In the genomic region with DNA sequence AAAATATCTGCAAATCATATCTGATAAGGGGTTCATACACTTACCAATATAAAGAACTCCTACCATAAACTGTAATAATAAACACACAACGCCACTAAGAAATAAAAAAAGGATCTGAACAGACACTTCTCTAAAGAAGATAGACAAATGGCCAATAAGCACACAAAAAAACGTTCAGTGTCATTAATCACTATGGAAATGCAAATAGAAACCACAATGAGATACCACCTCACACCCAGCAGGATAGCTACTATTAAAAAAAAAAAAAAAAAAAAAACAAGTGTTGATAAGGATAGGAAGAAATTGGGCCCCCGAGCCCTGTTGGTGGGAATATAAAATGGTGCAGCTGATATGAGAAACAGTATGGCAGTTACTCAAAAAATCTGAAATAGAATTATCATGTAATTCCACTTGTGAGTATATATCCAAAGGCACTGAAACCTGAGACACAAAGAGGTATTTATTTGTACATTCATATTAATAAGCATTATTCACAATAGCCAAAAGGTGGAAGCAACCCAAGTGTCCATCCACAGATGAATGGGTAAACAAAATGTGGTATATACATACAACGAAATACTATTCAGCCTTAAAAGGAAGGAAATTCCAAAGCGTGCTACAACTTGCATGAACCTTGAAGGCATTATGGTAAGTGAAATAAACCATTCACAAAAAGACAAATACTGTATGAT, we compare ENCODE assay signal across 2 cellular contexts.
TF ChIP-seq lines count a peak whose summit lies in the region.

No MANE protein-coding gene starts in this region.

TF ChIP-seq in HEK293, 187 proteins besides CTCF, POLR2A, EP300 and RAD21:
- TF ChIP-seq, protein P1, sequence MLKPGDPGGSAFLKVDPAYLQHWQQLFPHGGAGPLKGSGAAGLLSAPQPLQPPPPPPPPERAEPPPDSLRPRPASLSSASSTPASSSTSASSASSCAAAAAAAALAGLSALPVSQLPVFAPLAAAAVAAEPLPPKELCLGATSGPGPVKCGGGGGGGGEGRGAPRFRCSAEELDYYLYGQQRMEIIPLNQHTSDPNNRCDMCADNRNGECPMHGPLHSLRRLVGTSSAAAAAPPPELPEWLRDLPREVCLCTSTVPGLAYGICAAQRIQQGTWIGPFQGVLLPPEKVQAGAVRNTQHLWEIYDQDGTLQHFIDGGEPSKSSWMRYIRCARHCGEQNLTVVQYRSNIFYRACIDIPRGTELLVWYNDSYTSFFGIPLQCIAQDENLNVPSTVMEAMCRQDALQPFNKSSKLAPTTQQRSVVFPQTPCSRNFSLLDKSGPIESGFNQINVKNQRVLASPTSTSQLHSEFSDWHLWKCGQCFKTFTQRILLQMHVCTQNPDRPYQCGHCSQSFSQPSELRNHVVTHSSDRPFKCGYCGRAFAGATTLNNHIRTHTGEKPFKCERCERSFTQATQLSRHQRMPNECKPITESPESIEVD (tag by site-specific recombination; IDR thresholded peaks at IDR 0.05), result peak; percentile 47
- TF ChIP-seq SP2 (tag by site-specific recombination; IDR thresholded peaks at IDR 0.05), result no peak
- TF ChIP-seq, protein P2, sequence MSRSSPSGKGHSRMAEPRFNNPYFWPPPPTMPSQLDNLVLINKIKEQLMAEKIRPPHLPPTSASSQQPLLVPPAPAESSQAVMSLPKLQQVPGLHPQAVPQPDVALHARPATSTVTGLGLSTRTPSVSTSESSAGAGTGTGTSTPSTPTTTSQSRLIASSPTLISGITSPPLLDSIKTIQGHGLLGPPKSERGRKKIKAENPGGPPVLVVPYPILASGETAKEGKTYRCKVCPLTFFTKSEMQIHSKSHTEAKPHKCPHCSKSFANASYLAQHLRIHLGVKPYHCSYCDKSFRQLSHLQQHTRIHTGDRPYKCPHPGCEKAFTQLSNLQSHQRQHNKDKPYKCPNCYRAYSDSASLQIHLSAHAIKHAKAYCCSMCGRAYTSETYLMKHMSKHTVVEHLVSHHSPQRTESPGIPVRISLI (tag by site-specific recombination; IDR thresholded peaks at IDR 0.05), result 0 out of 2 replicates have a peak, but pooled peaks have one; percentile 25
- peak; percentile 47; the same call in 1 of the 2 replicates for TF ChIP-seq FEZF1 (tag by site-specific recombination; IDR thresholded peaks at IDR 0.05)

TF ChIP-seq in K562, 482 proteins besides CTCF, POLR2A, EP300 and RAD21:
- TF ChIP-seq HNRNPK (IDR thresholded peaks at IDR 0.05; ENCODE audit: low read depth, low read length, poor library complexity, severe bottlenecking), result no peak
- TF ChIP-seq, protein P3, sequence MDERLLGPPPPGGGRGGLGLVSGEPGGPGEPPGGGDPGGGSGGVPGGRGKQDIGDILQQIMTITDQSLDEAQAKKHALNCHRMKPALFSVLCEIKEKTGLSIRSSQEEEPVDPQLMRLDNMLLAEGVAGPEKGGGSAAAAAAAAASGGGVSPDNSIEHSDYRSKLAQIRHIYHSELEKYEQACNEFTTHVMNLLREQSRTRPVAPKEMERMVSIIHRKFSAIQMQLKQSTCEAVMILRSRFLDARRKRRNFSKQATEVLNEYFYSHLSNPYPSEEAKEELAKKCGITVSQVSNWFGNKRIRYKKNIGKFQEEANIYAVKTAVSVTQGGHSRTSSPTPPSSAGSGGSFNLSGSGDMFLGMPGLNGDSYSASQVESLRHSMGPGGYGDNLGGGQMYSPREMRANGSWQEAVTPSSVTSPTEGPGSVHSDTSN (CRISPR knock-in tag; IDR thresholded peaks at IDR 0.05; ENCODE audit: low read depth), result no peak
- TF ChIP-seq, protein P3 (tag; conservative IDR thresholded peaks at IDR 0.05; ENCODE audit: low read depth), result peak; percentile 47
- TF ChIP-seq GABPB2 (CRISPR knock-in tag; conservative IDR thresholded peaks at IDR 0.05), result no peak
- TF ChIP-seq ZNF324 (CRISPR knock-in tag; IDR thresholded peaks at IDR 0.05), result no peak
- peak; percentile 92 for TF ChIP-seq RFX5 (IDR thresholded peaks at IDR 0.05; ENCODE audit: low read depth, low read length)
- peak; percentile 34 for TF ChIP-seq MEIS2 (IDR thresholded peaks at IDR 0.05; ENCODE audit: partially characterized antibody)
- TF ChIP-seq ZNF384 (IDR thresholded peaks at IDR 0.05; ENCODE audit: low read depth, low read length), result peak; percentile 79
- TF ChIP-seq, protein P4, sequence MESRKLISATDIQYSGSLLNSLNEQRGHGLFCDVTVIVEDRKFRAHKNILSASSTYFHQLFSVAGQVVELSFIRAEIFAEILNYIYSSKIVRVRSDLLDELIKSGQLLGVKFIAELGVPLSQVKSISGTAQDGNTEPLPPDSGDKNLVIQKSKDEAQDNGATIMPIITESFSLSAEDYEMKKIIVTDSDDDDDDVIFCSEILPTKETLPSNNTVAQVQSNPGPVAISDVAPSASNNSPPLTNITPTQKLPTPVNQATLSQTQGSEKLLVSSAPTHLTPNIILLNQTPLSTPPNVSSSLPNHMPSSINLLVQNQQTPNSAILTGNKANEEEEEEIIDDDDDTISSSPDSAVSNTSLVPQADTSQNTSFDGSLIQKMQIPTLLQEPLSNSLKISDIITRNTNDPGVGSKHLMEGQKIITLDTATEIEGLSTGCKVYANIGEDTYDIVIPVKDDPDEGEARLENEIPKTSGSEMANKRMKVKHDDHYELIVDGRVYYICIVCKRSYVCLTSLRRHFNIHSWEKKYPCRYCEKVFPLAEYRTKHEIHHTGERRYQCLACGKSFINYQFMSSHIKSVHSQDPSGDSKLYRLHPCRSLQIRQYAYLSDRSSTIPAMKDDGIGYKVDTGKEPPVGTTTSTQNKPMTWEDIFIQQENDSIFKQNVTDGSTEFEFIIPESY (CRISPR knock-in tag; IDR thresholded peaks at IDR 0.05), result 0 out of 2 replicates have a peak, but pooled peaks have one; percentile 19
- no peak for TF ChIP-seq TAL1 (IDR thresholded peaks at IDR 0.05)
- TF ChIP-seq ESRRB (CRISPR knock-in tag; IDR thresholded peaks at IDR 0.05; ENCODE audit: borderline replicate concordance), result no peak
